13 cellular contexts compared by ENCODE assay signal in genomic region chr11:60498853-60499252, GRCh38. TPM values are rescaled to one million over a fixed set of nuclear protein-coding genes. Genes with fewer than 3 reads are reported as not detected.
DNase-seq lines count a peak whose midpoint lies in the region; ATAC-seq, FAIRE-seq and TF ChIP-seq lines count a peak whose summit lies in the region.
"Had no signal": no experiment of that assay in that cellular context is flagged by ENCODE, and none has a peak within 500 bp of the region (broad histone marks: within the 10 kb centered on the region; RNA-seq: fewer than 3 reads in every experiment).

No MANE protein-coding gene starts in this region.

- peaks cover 45% of the 10 kb centered on the region for H3K27me3 Mint-ChIP-seq in activated naive CD4-positive, alpha-beta T cell treated with anti-CD3 and anti-CD28 coated beads, Interleukin-2, amount 10 ng/mL, durations not matched to agents 7 days and 5 days
- H3K27me3 Mint-ChIP-seq in T-helper 17 cell: peaks cover 26% of the 10 kb centered on the region
- peaks cover 55% of the 10 kb centered on the region for H3K27me3 Mint-ChIP-seq in stimulated activated naive CD8-positive, alpha-beta T cell treated with anti-CD3 and anti-CD28 coated beads, Interleukin-15, Interleukin-2, amounts not matched to agents 100 ng/mL and 50 ng/mL, for 24 hours

- H3K27ac Mint-ChIP-seq in activated naive CD4-positive, alpha-beta T cell treated with anti-CD3 and anti-CD28 coated beads, Interleukin-2, amount 50 U/mL, for 72 hours: no peak overlapping the region
- H3K27ac Mint-ChIP-seq in activated naive CD4-positive, alpha-beta T cell treated with anti-CD3 and anti-CD28 coated beads, Interleukin-2, amount 10 ng/mL, durations not matched to agents 7 days and 5 days: no peak overlapping the region
- no peak overlapping the region for H3K27ac Mint-ChIP-seq in T-helper 17 cell
- peak overlapping the region; percentile 14 for H3K27ac Mint-ChIP-seq in stimulated activated naive CD8-positive, alpha-beta T cell treated with anti-CD3 and anti-CD28 coated beads, Interleukin-15, Interleukin-2, amounts not matched to agents 100 ng/mL and 50 ng/mL, for 24 hours

- no peaks in the 10 kb centered on the region for H3K9me3 Mint-ChIP-seq in activated naive CD4-positive, alpha-beta T cell treated with anti-CD3 and anti-CD28 coated beads, Interleukin-2, amount 50 U/mL, for 72 hours
- H3K9me3 Mint-ChIP-seq in activated naive CD4-positive, alpha-beta T cell treated with anti-CD3 and anti-CD28 coated beads, Interleukin-2, amount 10 ng/mL, durations not matched to agents 7 days and 5 days: no peaks in the 10 kb centered on the region
- H3K9me3 Mint-ChIP-seq in stimulated activated naive CD8-positive, alpha-beta T cell treated with anti-CD3 and anti-CD28 coated beads, Interleukin-15, Interleukin-2, amounts not matched to agents 100 ng/mL and 50 ng/mL, for 24 hours: no peaks in the 10 kb centered on the region
- H3K9me3 Mint-ChIP-seq: central memory CD8-positive, alpha-beta T cell; naive thymus-derived CD8-positive, alpha-beta T cell had no signal

- peaks cover 3% of the 10 kb centered on the region for H3K4me1 Mint-ChIP-seq in activated naive CD4-positive, alpha-beta T cell treated with anti-CD3 and anti-CD28 coated beads, Interleukin-2, amount 10 ng/mL, durations not matched to agents 7 days and 5 days
- H3K4me1 Mint-ChIP-seq in T-helper 17 cell: no peaks in the 10 kb centered on the region
- peaks cover 13% of the 10 kb centered on the region for H3K4me1 Mint-ChIP-seq in stimulated activated naive CD8-positive, alpha-beta T cell treated with anti-CD3 and anti-CD28 coated beads, Interleukin-15, Interleukin-2, amounts not matched to agents 100 ng/mL and 50 ng/mL, for 24 hours (ENCODE audit: low read depth)
- H3K4me1 Mint-ChIP-seq: central memory CD8-positive, alpha-beta T cell had no signal

- H3K4me3 Mint-ChIP-seq in activated naive CD4-positive, alpha-beta T cell treated with anti-CD3 and anti-CD28 coated beads, Interleukin-2, amount 10 ng/mL, durations not matched to agents 7 days and 5 days: no peak overlapping the region
- H3K4me3 Mint-ChIP-seq in T-helper 17 cell: no peak overlapping the region
- no peak overlapping the region for H3K4me3 Mint-ChIP-seq in stimulated activated naive CD8-positive, alpha-beta T cell treated with anti-CD3 and anti-CD28 coated beads, Interleukin-15, Interleukin-2, amounts not matched to agents 100 ng/mL and 50 ng/mL, for 24 hours
- H3K4me3 Mint-ChIP-seq: central memory CD8-positive, alpha-beta T cell had no signal

- no peaks in the 10 kb centered on the region for H3K36me3 Mint-ChIP-seq in activated naive CD4-positive, alpha-beta T cell treated with anti-CD3 and anti-CD28 coated beads, Interleukin-2, amount 50 U/mL, for 72 hours
- H3K36me3 Mint-ChIP-seq in activated naive CD4-positive, alpha-beta T cell treated with anti-CD3 and anti-CD28 coated beads, Interleukin-2, amount 10 ng/mL, durations not matched to agents 7 days and 5 days: no peaks in the 10 kb centered on the region
- peaks cover 2% of the 10 kb centered on the region for H3K36me3 Mint-ChIP-seq in T-helper 17 cell (ENCODE audit: low read depth)
- H3K36me3 Mint-ChIP-seq in stimulated activated naive CD8-positive, alpha-beta T cell treated with anti-CD3 and anti-CD28 coated beads, Interleukin-15, Interleukin-2, amounts not matched to agents 100 ng/mL and 50 ng/mL, for 24 hours (ENCODE audit: low read depth): no peaks in the 10 kb centered on the region
- H3K36me3 Mint-ChIP-seq: naive thymus-derived CD8-positive, alpha-beta T cell had no signal

- no peaks in the 10 kb centered on the region for H3K9me3 ChIP-seq in T-helper 17 cell (ENCODE audit: control insufficient read depth, low read length, poor library complexity, severe bottlenecking)
- H3K9me3 ChIP-seq: gastrocnemius medialis had no signal

- peak; percentile 20 to 72 for ATAC-seq in activated naive CD4-positive, alpha-beta T cell treated with anti-CD3 and anti-CD28 coated beads, Interleukin-2, amount 50 U/mL, for 72 hours
- peak; percentile 85 for ATAC-seq in HG03064 (IDR thresholded peaks at IDR 0.05; ENCODE audit: low read depth, unreplicated experiment)
- ATAC-seq in T-helper 17 cell: peak; percentile 67
- ATAC-seq: gastrocnemius medialis had no signal

- TF ChIP-seq CTCF in D721Med (IDR thresholded peaks at IDR 0.05; ENCODE audit: insufficient read depth, missing control alignments): no peak

- CTCF ChIA-PET in activated naive CD4-positive, alpha-beta T cell treated with anti-CD3 and anti-CD28 coated beads, Interleukin-2, amount 10 ng/mL, durations not matched to agents 7 days and 5 days (lab: Charles Lee): interaction anchor here (1.2 kb wide), 1 partner anchor 135 kb away, joined by 3 read pairs; no protein-coding TSS in a partner anchor

- DNase-seq in activated naive CD4-positive, alpha-beta T cell treated with anti-CD3 and anti-CD28 coated beads, Interleukin-2, amount 50 U/mL, for 72 hours (ENCODE audit: low spot score in 2 of 2): no peak
- no peak for DNase-seq in activated naive CD4-positive, alpha-beta T cell treated with anti-CD3 and anti-CD28 coated beads, Interleukin-2, amount 10 ng/mL, durations not matched to agents 7 days and 5 days
- DNase-seq in T-helper 17 cell (no peak), D721Med (ENCODE audit: insufficient read length, low spot score) (no peak), SIG-M5 (lab: John Stamatoyannopoulos, UW) (no peak), ecto neural progenitor cell (ENCODE audit: low spot score) (no peak)
- DNase-seq: gastrocnemius medialis; stimulated activated CD4-positive, alpha-beta T cell treated with anti-CD3 and anti-CD28 coated beads, Interleukin-4, amount 100 ng/mL, for 4 hours had no signal

- FAIRE-seq in D721Med (lab: Jason Lieb, UNC): no peak

RNA-seq across cellular contexts. Expression of gene MS4A12, which starts 6.3 kb away (rescaled TPM):
- total RNA-seq in activated naive CD4-positive, alpha-beta T cell treated with anti-CD3 and anti-CD28 coated beads, Interleukin-2, amount 50 U/mL, for 72 hours: not detected
- not detected for total RNA-seq in T-helper 17 cell
- total RNA-seq: naive thymus-derived CD8-positive, alpha-beta T cell; urinary bladder had no signal

RNA-seq across cellular contexts. Expression of gene MS4A13, which starts 16.3 kb away (rescaled TPM):
- total RNA-seq in activated naive CD4-positive, alpha-beta T cell treated with anti-CD3 and anti-CD28 coated beads, Interleukin-2, amount 50 U/mL, for 72 hours: not detected
- total RNA-seq in T-helper 17 cell: not detected
- total RNA-seq: gastrocnemius medialis; naive thymus-derived CD8-positive, alpha-beta T cell; urinary bladder had no signal

RNA-seq across cellular contexts. Expression of gene MS4A1, which starts 43.2 kb away (rescaled TPM):
- total RNA-seq in activated naive CD4-positive, alpha-beta T cell treated with anti-CD3 and anti-CD28 coated beads, Interleukin-2, amount 50 U/mL, for 72 hours: under 1 TPM in 1 of 2 donors, not detected in 1; 0.27 TPM
- 10 to 100 TPM in 1 of 2 donors, under 1 TPM in 1; 0.50 to 27.9 TPM for total RNA-seq in T-helper 17 cell
